ENCODE assay signal across 1 cellular context in the genomic region with DNA sequence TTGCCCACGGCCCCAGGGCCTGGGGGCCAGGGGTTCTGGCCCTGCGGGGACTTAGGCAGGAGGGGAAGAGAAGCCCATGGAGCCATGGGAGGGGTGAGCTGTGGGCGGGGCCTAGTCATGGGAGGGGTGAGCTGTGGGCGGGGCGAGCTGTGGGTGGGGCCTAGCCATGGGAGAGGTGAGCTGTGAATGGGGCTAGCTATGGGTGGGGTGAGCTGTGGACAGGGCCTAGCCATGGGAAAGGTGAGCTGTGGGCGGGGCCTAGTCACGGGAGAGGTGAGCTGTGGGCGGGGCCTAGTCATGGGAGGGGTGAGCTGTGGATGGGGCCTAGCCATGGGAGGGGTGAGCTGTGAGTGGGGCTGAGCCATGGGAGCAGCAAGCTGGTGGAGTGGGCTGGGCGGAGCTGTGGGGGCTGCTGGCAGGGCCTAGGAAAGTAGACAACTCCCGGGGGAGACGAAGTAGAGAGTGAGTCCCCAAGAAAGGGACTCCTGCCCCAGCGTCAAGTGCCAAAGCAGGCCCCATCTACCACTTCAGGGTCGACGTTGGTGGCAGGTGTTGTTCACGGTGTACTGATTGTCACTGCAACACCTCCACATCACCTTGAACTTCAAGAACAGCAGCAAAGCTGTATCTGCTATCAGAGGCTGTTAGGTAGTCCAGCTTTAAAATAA.
TF ChIP-seq lines count a peak whose summit lies in the region.

No MANE protein-coding gene starts in this region.

TF ChIP-seq in H1, 55 proteins besides CTCF, POLR2A, EP300 and RAD21:
- TF ChIP-seq, protein P1, sequence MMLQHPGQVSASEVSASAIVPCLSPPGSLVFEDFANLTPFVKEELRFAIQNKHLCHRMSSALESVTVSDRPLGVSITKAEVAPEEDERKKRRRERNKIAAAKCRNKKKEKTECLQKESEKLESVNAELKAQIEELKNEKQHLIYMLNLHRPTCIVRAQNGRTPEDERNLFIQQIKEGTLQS (IDR thresholded peaks at IDR 0.05; ENCODE audit: insufficient read depth, low read depth, low read length) = no peak
- no peak for TF ChIP-seq EZH2 (IDR thresholded peaks at IDR 0.05; ENCODE audit: low read depth, low read length, severe bottlenecking)
- no peak for TF ChIP-seq POU5F1 (IDR thresholded peaks at IDR 0.05; ENCODE audit: low read depth, low read length)
- no peak for TF ChIP-seq SP2 (IDR thresholded peaks at IDR 0.05; ENCODE audit: low read length)
- no peak for TF ChIP-seq CREB1 (IDR thresholded peaks at IDR 0.05)
- no peak for TF ChIP-seq GABPA (IDR thresholded peaks at IDR 0.05; ENCODE audit: borderline replicate concordance, insufficient read depth, low read length)
- TF ChIP-seq ASH2L (IDR thresholded peaks at IDR 0.05; ENCODE audit: low read length) = no peak
- no peak for TF ChIP-seq SP4 (IDR thresholded peaks at IDR 0.05; ENCODE audit: low read length)
- TF ChIP-seq, protein P2, sequence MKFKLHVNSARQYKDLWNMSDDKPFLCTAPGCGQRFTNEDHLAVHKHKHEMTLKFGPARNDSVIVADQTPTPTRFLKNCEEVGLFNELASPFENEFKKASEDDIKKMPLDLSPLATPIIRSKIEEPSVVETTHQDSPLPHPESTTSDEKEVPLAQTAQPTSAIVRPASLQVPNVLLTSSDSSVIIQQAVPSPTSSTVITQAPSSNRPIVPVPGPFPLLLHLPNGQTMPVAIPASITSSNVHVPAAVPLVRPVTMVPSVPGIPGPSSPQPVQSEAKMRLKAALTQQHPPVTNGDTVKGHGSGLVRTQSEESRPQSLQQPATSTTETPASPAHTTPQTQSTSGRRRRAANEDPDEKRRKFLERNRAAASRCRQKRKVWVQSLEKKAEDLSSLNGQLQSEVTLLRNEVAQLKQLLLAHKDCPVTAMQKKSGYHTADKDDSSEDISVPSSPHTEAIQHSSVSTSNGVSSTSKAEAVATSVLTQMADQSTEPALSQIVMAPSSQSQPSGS (IDR thresholded peaks at IDR 0.05; ENCODE audit: low read length) = no peak
- no peak for TF ChIP-seq RXRA (IDR thresholded peaks at IDR 0.05; ENCODE audit: insufficient read depth, low read depth, low read length)
